Comparison of ENCODE assay signal across 19 cellular contexts in the genomic region with DNA sequence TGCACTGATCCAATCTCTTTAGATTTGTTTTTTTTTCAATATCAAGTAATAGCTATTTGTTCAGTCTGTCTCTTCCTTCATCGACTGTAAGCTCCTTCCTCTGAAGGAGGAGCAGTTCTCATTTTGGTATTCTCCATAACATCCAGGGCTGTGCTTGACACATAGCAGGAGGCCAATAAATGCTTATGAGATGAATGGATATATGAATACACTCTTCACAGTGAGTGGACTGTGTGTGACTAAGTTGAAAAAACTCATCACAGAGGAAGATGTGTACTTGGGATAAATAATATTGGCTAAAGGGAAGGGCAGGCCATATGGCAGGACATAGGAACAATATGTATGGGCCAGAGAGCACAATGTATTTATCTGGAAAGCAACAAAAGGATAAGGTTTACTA.
"Had no signal": no experiment of that assay in that cellular context is flagged by ENCODE, and none has a peak within 500 bp of the region (broad histone marks: within the 10 kb centered on the region; RNA-seq: fewer than 3 reads in every experiment).

No MANE protein-coding gene starts in this region.

- FAIRE-seq: keratinocyte, TTC549 had no signal

- DNase-seq: activated B cell treated with CpG ODN at 0.5 μM for 24 hours; activated CD4-positive, alpha-beta T cell treated with anti-CD3 and anti-CD28 coated beads, Interleukin-2, amount 10 ng/mL, durations not matched to agents 7 days and 5 days; activated naive CD4-positive, alpha-beta T cell treated with anti-CD3 and anti-CD28 coated beads for 36 hours; activated T-cell treated with anti-CD3 and anti-CD28 coated beads for 4 hours; adrenal gland; body of pancreas; cerebellar nuclear complex; effector memory CD8-positive, alpha-beta T cell; head of caudate nucleus; left ventricle myocardium superior; ovary; sigmoid colon; stimulated activated CD4-positive, alpha-beta T cell treated with anti-CD3 and anti-CD28 coated beads, Interleukin-4, amount 100 ng/mL, for 4 hours; stomach; T-helper 2 cell had no signal

- ATAC-seq: activated T-helper 17 cell treated with anti-CD3 and anti-CD28 coated beads, Interleukin-2, amount 50 U/mL, for 72 hours; body of pancreas; effector memory CD8-positive, alpha-beta T cell; foreskin keratinocyte; left ventricle myocardium superior had no signal

- H3K4me3 ChIP-seq: adrenal gland, body of pancreas, ovary, sigmoid colon, stomach had no signal
